ENCODE assay signal across 2 cellular contexts in genomic region chr5:73298251-73299016, GRCh38.
TF ChIP-seq lines count a peak whose summit lies in the region.

No MANE protein-coding gene starts in this region.

TF ChIP-seq in SK-N-SH, 30 proteins besides CTCF, POLR2A, EP300 and RAD21 (continued from another document):
- TF ChIP-seq IRF3 (IDR thresholded peaks at IDR 0.05; ENCODE audit: low read depth, low read length) (no peak), GABPA (IDR thresholded peaks at IDR 0.05; ENCODE audit: low read depth) (no peak), MEF2A (IDR thresholded peaks at IDR 0.05; ENCODE audit: borderline replicate concordance, low read depth) (no peak)

TF ChIP-seq in SK-N-SH treated with all-trans-retinoic acid at 6 μM for 48 hours, 23 proteins besides CTCF, POLR2A, EP300 and RAD21 (continued from another document):
- no peak for TF ChIP-seq POU6F1 (CRISPR knock-in tag; IDR thresholded peaks at IDR 0.05; ENCODE audit: borderline replicate concordance, low read depth)
- TF ChIP-seq PATZ1 (CRISPR knock-in tag; IDR thresholded peaks at IDR 0.05; ENCODE audit: borderline replicate concordance): no peak
- TF ChIP-seq TOX (CRISPR knock-in tag; IDR thresholded peaks at IDR 0.05; ENCODE audit: borderline replicate concordance): no peak
- no peak for TF ChIP-seq ZNF8 (CRISPR knock-in tag; IDR thresholded peaks at IDR 0.05)
- TF ChIP-seq, protein P1, sequence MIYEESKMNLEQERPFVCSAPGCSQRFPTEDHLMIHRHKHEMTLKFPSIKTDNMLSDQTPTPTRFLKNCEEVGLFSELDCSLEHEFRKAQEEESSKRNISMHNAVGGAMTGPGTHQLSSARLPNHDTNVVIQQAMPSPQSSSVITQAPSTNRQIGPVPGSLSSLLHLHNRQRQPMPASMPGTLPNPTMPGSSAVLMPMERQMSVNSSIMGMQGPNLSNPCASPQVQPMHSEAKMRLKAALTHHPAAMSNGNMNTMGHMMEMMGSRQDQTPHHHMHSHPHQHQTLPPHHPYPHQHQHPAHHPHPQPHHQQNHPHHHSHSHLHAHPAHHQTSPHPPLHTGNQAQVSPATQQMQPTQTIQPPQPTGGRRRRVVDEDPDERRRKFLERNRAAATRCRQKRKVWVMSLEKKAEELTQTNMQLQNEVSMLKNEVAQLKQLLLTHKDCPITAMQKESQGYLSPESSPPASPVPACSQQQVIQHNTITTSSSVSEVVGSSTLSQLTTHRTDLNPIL (CRISPR knock-in tag; IDR thresholded peaks at IDR 0.05; ENCODE audit: low read depth): no peak
TF ChIP-seq in SK-N-SH treated with all-trans-retinoic acid at 6 μM for 48 hours: peak in this region for 0.
